ENCODE assay signal across 35 cellular contexts in genomic region chr15:17026633-17027032, GRCh38.
"Had no signal": no experiment of that assay in that cellular context is flagged by ENCODE, and none has a peak within 500 bp of the region (broad histone marks: within the 10 kb centered on the region; RNA-seq: fewer than 3 reads in every experiment).

No MANE protein-coding gene starts in this region.

- H3K27me3 ChIP-seq: adrenal gland, ascending aorta, cardiac muscle cell had no signal

- H3K4me1 Mint-ChIP-seq: activated B cell treated with CpG ODN at 0.5 μM for 24 hours; activated CD4-positive, alpha-beta T cell treated with anti-CD3 and anti-CD28 coated beads, Interleukin-2, amount 10 ng/mL, durations not matched to agents 24 days and 14 days; activated T-helper 17 cell treated with anti-CD3 and anti-CD28 coated beads, Interleukin-2, amount 50 U/mL, for 72 hours; brain; central memory CD8-positive, alpha-beta T cell had no signal

- H3K27me3 Mint-ChIP-seq: activated B cell treated with CpG ODN at 0.5 μM for 24 hours; activated CD4-positive, alpha-beta memory T cell treated with anti-CD3 and anti-CD28 coated beads for 36 hours; activated CD4-positive, alpha-beta T cell treated with anti-CD3 and anti-CD28 coated beads, Interleukin-2, amount 10 ng/mL, durations not matched to agents 24 days and 14 days; activated CD8-positive, alpha-beta T cell treated with anti-CD3 and anti-CD28 coated beads for 36 hours; activated naive CD8-positive, alpha-beta T cell treated with anti-CD3 and anti-CD28 coated beads for 36 hours; activated T-helper 17 cell treated with anti-CD3 and anti-CD28 coated beads, Interleukin-2, amount 50 U/mL, for 72 hours; brain; central memory CD8-positive, alpha-beta T cell had no signal

- H3K27ac Mint-ChIP-seq: activated B cell treated with CpG ODN at 0.5 μM for 24 hours; activated CD4-positive, alpha-beta memory T cell treated with anti-CD3 and anti-CD28 coated beads for 36 hours; activated CD4-positive, alpha-beta T cell treated with anti-CD3 and anti-CD28 coated beads, Interleukin-2, amount 10 ng/mL, durations not matched to agents 24 days and 14 days; activated CD8-positive, alpha-beta T cell treated with anti-CD3 and anti-CD28 coated beads for 36 hours; activated naive CD4-positive, alpha-beta T cell treated with anti-CD3 and anti-CD28 coated beads for 36 hours; activated naive CD4-positive, alpha-beta T cell treated with anti-CD3 and anti-CD28 coated beads, Interleukin-2, amount 50 U/mL, for 72 hours; activated naive CD8-positive, alpha-beta T cell treated with anti-CD3 and anti-CD28 coated beads for 36 hours; activated T-cell treated with anti-CD3 and anti-CD28 coated beads, Interleukin-2, amount 50 U/mL, for 72 hours; activated T-helper 1 cell treated with anti-CD3 and anti-CD28 coated beads, Interleukin-12 subunit alpha, Interleukin-12 subunit beta, Interleukin-2, Interleukin-4 antibody, amounts not matched to agents 30 ng/mL and 10 ng/mL and 1 ng/mL, durations not matched to agents 14 hours and 24 hours and 36 hours; activated T-helper 17 cell treated with anti-CD3 and anti-CD28 coated beads, Interleukin-2, amount 50 U/mL, for 72 hours; brain; T-helper 1 cell treated with Interleukin-12 subunit alpha and Interleukin-12 subunit beta and Interleukin-4 antibody, amounts not matched to agents 30 μg/mL and 1 μg/mL, for 36 hours; T-helper 2 cell treated with Interferon-gamma antibody and Interleukin-4, amounts not matched to agents 5 μg/mL and 100 μg/mL, for 36 hours had no signal

- H3K4me1 ChIP-seq: adrenal gland, ascending aorta had no signal

- H3K4me3 ChIP-seq: adrenal gland, ascending aorta, cardiac muscle cell had no signal

- H3K36me3 Mint-ChIP-seq: brain had no signal

- H3K36me3 ChIP-seq: adrenal gland, ascending aorta, cardiac muscle cell had no signal

- H3K4me3 Mint-ChIP-seq: activated B cell treated with CpG ODN at 0.5 μM for 24 hours; activated CD4-positive, alpha-beta memory T cell treated with anti-CD3 and anti-CD28 coated beads for 36 hours; activated CD4-positive, alpha-beta T cell treated with anti-CD3 and anti-CD28 coated beads, Interleukin-2, amount 10 ng/mL, durations not matched to agents 24 days and 14 days; activated CD8-positive, alpha-beta T cell treated with anti-CD3 and anti-CD28 coated beads for 36 hours; activated naive CD4-positive, alpha-beta T cell treated with anti-CD3 and anti-CD28 coated beads for 36 hours; activated naive CD8-positive, alpha-beta T cell treated with anti-CD3 and anti-CD28 coated beads for 36 hours; activated T-cell treated with anti-CD3 and anti-CD28 coated beads, Interleukin-2, amount 50 U/mL, for 4 hours; activated T-cell treated with anti-CD3 and anti-CD28 coated beads, Interleukin-2, amount 50 U/mL, for 72 hours; activated T-helper 1 cell treated with anti-CD3 and anti-CD28 coated beads, Interleukin-12 subunit alpha, Interleukin-12 subunit beta, Interleukin-2, Interleukin-4 antibody, amounts not matched to agents 30 ng/mL and 10 ng/mL and 1 ng/mL, durations not matched to agents 14 hours and 24 hours and 36 hours; activated T-helper 17 cell treated with anti-CD3 and anti-CD28 coated beads, Interleukin-2, amount 50 U/mL, for 72 hours; brain; central memory CD8-positive, alpha-beta T cell; T-helper 1 cell treated with Interleukin-12 subunit alpha and Interleukin-12 subunit beta and Interleukin-4 antibody, amounts not matched to agents 30 μg/mL and 1 μg/mL, for 36 hours; T-helper 2 cell treated with Interferon-gamma antibody and Interleukin-4, amounts not matched to agents 5 μg/mL and 100 μg/mL, for 36 hours had no signal

- H3K27ac ChIP-seq: adrenal gland, ascending aorta, cardiac muscle cell, VCaP had no signal

- H3K9me3 ChIP-seq: adrenal gland had no signal

- DNase-seq: activated B cell treated with CpG ODN at 0.5 μM for 24 hours; activated CD4-positive, alpha-beta memory T cell treated with anti-CD3 and anti-CD28 coated beads for 36 hours; activated CD4-positive, alpha-beta T cell treated with anti-CD3 and anti-CD28 coated beads for 4 hours; activated CD4-positive, alpha-beta T cell treated with anti-CD3 and anti-CD28 coated beads, Interleukin-2, amount 10 ng/mL, durations not matched to agents 24 days and 14 days; activated CD4-positive, alpha-beta T cell treated with anti-CD3 and anti-CD28 coated beads, Interleukin-2, amount 50 U/mL, for 1 hour; activated CD4-positive, alpha-beta T cell treated with anti-CD3 and anti-CD28 coated beads, Interleukin-2, amount 50 U/mL, for 4 hours; activated CD4-positive, CD25-positive, alpha-beta regulatory T cell treated with anti-CD3 and anti-CD28 coated beads, Interleukin-2, amount 50 U/mL, for 72 hours; activated CD8-positive, alpha-beta memory T cell treated with anti-CD3 and anti-CD28 coated beads, Interleukin-2, amount 50 U/mL, for 4 hours; activated CD8-positive, alpha-beta T cell treated with anti-CD3 and anti-CD28 coated beads for 36 hours; activated effector memory CD4-positive, alpha-beta T cell treated with anti-CD3 and anti-CD28 coated beads, Interleukin-2, amount 50 U/mL, for 16 hours; activated gamma-delta T cell treated with Interleukin-2 at 50 U/mL for 16 hours; activated naive CD4-positive, alpha-beta T cell; activated naive CD4-positive, alpha-beta T cell treated with anti-CD3 and anti-CD28 coated beads for 36 hours; activated naive CD4-positive, alpha-beta T cell treated with anti-CD3 and anti-CD28 coated beads, Interleukin-2, amount 50 U/mL, for 16 hours; activated naive CD8-positive, alpha-beta T cell treated with anti-CD3 and anti-CD28 coated beads for 36 hours; activated T-cell treated with anti-CD3 and anti-CD28 coated beads for 4 hours; activated T-cell treated with anti-CD3 and anti-CD28 coated beads, Interleukin-2, amount 50 U/mL, for 1 hour; activated T-cell treated with anti-CD3 and anti-CD28 coated beads, Interleukin-2, amount 50 U/mL, for 4 hours; activated T-cell treated with anti-CD3 and anti-CD28 coated beads, Interleukin-2, amount 50 U/mL, for 72 hours; adrenal gland; amniotic stem cell; caudate nucleus; cerebellar nuclear complex; T-helper 2 cell; T-helper 9 cell had no signal

- ATAC-seq: activated CD8-positive, alpha-beta T cell treated with anti-CD3 and anti-CD28 coated beads for 36 hours; activated naive CD4-positive, alpha-beta T cell treated with anti-CD3 and anti-CD28 coated beads, Interleukin-2, amount 50 U/mL, for 72 hours; activated T-cell treated with anti-CD3 and anti-CD28 coated beads, Interleukin-2, amount 50 U/mL, for 4 hours; activated T-cell treated with anti-CD3 and anti-CD28 coated beads, Interleukin-2, amount 50 U/mL, for 72 hours; activated T-helper 17 cell treated with anti-CD3 and anti-CD28 coated beads, Interleukin-2, amount 50 U/mL, for 72 hours had no signal
